ENCODE assay signal across 18 cellular contexts in genomic region chr5:123220616-123221146, GRCh38.
DNase-seq lines count a peak whose midpoint lies in the region; TF ChIP-seq lines count a peak whose summit lies in the region.
"Had no signal": no experiment of that assay in that cellular context is flagged by ENCODE, and none has a peak within 500 bp of the region (broad histone marks: within the 10 kb centered on the region; RNA-seq: fewer than 3 reads in every experiment).

No MANE protein-coding gene starts in this region.

- H3K27me3 ChIP-seq in HUES48 (ENCODE audit: control insufficient read depth, insufficient read depth, low read length) (peaks cover 5% of the 10 kb centered on the region; the same call in 1 of the 2 replicates), neuronal stem cell (ENCODE audit: control insufficient read depth in 3 of 3, insufficient read depth in 3 of 3, low read depth in 1 of 3, low read length in 3 of 3) (no peaks in the 10 kb centered on the region)
- H3K27me3 ChIP-seq: BLaER1 treated with 17β-estradiol and CSF1 and Interleukin-3, amounts not matched to agents 10 nM and 100 nM had no signal

- H3K27ac ChIP-seq in HUES48 (ENCODE audit: low read depth, low read length) = peak overlapping the region; percentile 8
- H3K27ac ChIP-seq in neuronal stem cell (replicated peaks; ENCODE audit: low read length) = peak overlapping the region; percentile 44
- H3K27ac ChIP-seq: BLaER1 treated with 17β-estradiol and CSF1 and Interleukin-3, amounts not matched to agents 10 nM and 100 nM had no signal

- H3K4ac ChIP-seq in neuronal stem cell (ENCODE audit: low read length) = no peak overlapping the region

- no peak overlapping the region for H2BK15ac ChIP-seq in neuronal stem cell (ENCODE audit: low read length)

- DNase-seq in amniotic epithelial cell (ENCODE audit: low read depth) (peak; percentile 12), fibroblast of mammary gland (ENCODE audit: low read depth) (peak; percentile 22), neuronal stem cell (ENCODE audit: low spot score) (peak; percentile 23), SKM-1 (lab: John Stamatoyannopoulos, UW; ENCODE audit: unreplicated experiment) (no peak), SW 1271 (lab: John Stamatoyannopoulos, UW) (no peak), T-helper 1 cell (no peak), SHP77 treated with DMSO at 0.1 percent for 48 hours (lab: John Stamatoyannopoulos, UW) (no peak)
- DNase-seq: CD4-positive, CD25-positive, alpha-beta regulatory T cell; CD8-positive, alpha-beta memory T cell; COR-L47; DMS 273 treated with DMSO at 0.1 percent for 48 hours; DMS53; DND-41; EL; H9 had no signal

- H3K4me3 ChIP-seq in HUES48 (ENCODE audit: low read depth, low read length) (no peak overlapping the region), fibroblast of mammary gland (ENCODE audit: control insufficient read depth, low read depth, low read length) (no peak overlapping the region), neuronal stem cell (ENCODE audit: low read length in 2 of 2) (no peak overlapping the region)
- H3K4me3 ChIP-seq: BLaER1 treated with 17β-estradiol and CSF1 and Interleukin-3, amounts not matched to agents 10 nM and 100 nM; GM12878 had no signal

- H3K18ac ChIP-seq in neuronal stem cell (ENCODE audit: low read length) = no peak overlapping the region

- H2BK12ac ChIP-seq in neuronal stem cell (ENCODE audit: low read length) = no peak overlapping the region

- H3K9me3 ChIP-seq in HUES48 (ENCODE audit: control insufficient read depth, insufficient read depth, low read length) (no peaks in the 10 kb centered on the region), neuronal stem cell (replicated peaks in 1 of 2; ENCODE audit: control insufficient read depth in 2 of 2, insufficient read depth in 1 of 2, low read depth in 1 of 2, low read length in 2 of 2) (no peaks in the 10 kb centered on the region)
- H3K9me3 ChIP-seq: BLaER1 treated with 17β-estradiol and CSF1 and Interleukin-3, amounts not matched to agents 10 nM and 100 nM had no signal

- no CpG with 5 or more reads among the region's 1 CpG for WGBS in neuronal stem cell (ENCODE audit: extremely low coverage in 2 of 2, insufficient read length in 2 of 2, insufficient replicate concordance in 1 of 2), 2 donors

- no peak overlapping the region for H2AK5ac ChIP-seq in neuronal stem cell (ENCODE audit: low read depth, low read length)

- H3K9ac ChIP-seq in HUES48 (ENCODE audit: low read depth, low read length) = no peak overlapping the region
- no peak overlapping the region for H3K9ac ChIP-seq in neuronal stem cell (ENCODE audit: low read depth, low read length, poor library complexity)
- H3K9ac ChIP-seq: BLaER1 treated with 17β-estradiol and CSF1 and Interleukin-3, amounts not matched to agents 10 nM and 100 nM had no signal

- H3K4me2 ChIP-seq in neuronal stem cell (ENCODE audit: insufficient read depth, low read length, poor library complexity, severe bottlenecking) = no peak overlapping the region
- H3K4me2 ChIP-seq: BLaER1 treated with 17β-estradiol and CSF1 and Interleukin-3, amounts not matched to agents 10 nM and 100 nM had no signal

- H2AFZ ChIP-seq in neuronal stem cell (ENCODE audit: low read length) = no peak overlapping the region

- H3K14ac ChIP-seq in neuronal stem cell (ENCODE audit: low read length) = no peak overlapping the region

- TF ChIP-seq CTCF in fibroblast of mammary gland (conservative IDR thresholded peaks at IDR 0.05; ENCODE audit: control insufficient read depth, insufficient read depth, low read depth, low read length) = no peak

- H4K8ac ChIP-seq in neuronal stem cell (ENCODE audit: low read depth, low read length) = no peak overlapping the region

- H3K4me1 ChIP-seq in HUES48 (ENCODE audit: control insufficient read depth, insufficient read depth, low read length) (peaks cover 8% of the 10 kb centered on the region), neuronal stem cell (ENCODE audit: control insufficient read depth in 2 of 2, insufficient read depth in 1 of 2, low read depth in 1 of 2, low read length in 2 of 2) (peaks cover 0 to 7% of the 10 kb centered on the region in 2 donors)
- H3K4me1 ChIP-seq: BLaER1 treated with 17β-estradiol and CSF1 and Interleukin-3, amounts not matched to agents 10 nM and 100 nM had no signal

- H4K91ac ChIP-seq in neuronal stem cell (ENCODE audit: low read depth, low read length, poor library complexity) = no peak overlapping the region

- no peak overlapping the region for H2BK5ac ChIP-seq in neuronal stem cell (ENCODE audit: low read length)

- H3K23ac ChIP-seq in neuronal stem cell (ENCODE audit: low read depth, low read length, poor library complexity) = no peak overlapping the region

- H3K36me3 ChIP-seq in HUES48 (ENCODE audit: control insufficient read depth, insufficient read depth, low read length) (no peaks in the 10 kb centered on the region), neuronal stem cell (replicated peaks in 1 of 2; ENCODE audit: control insufficient read depth in 2 of 2, insufficient read depth in 2 of 2, low read length in 2 of 2) (no peaks in the 10 kb centered on the region)
- H3K36me3 ChIP-seq: BLaER1 treated with 17β-estradiol and CSF1 and Interleukin-3, amounts not matched to agents 10 nM and 100 nM had no signal

- no peak overlapping the region for H2BK120ac ChIP-seq in neuronal stem cell (ENCODE audit: low read depth, low read length)

- H3K79me1 ChIP-seq in neuronal stem cell (ENCODE audit: low read depth, low read length) = no peaks in the 10 kb centered on the region

Comparison
In these comparisons a context has a peak if more than half of its experiments do, and no peak if none do; other contexts are left out.
1. DNase-seq: peak in amniotic epithelial cell (single experiment), fibroblast of mammary gland (single experiment) and neuronal stem cell (single experiment); none in SKM-1 (single experiment), SW 1271 (0 of 2), T-helper 1 cell (0 of 5) and SHP77 treated with DMSO at 0.1 percent for 48 hours (single experiment).